1 cellular context compared by ENCODE assay signal in genomic region chr19:58546131-58546530, GRCh38.
TF ChIP-seq lines count a peak whose summit lies in the region.

No MANE protein-coding gene starts in this region.

TF ChIP-seq in liver, 16 proteins besides CTCF, POLR2A, EP300 and RAD21 (continued from another document):
- no peak for TF ChIP-seq ZBTB33 (IDR thresholded peaks at IDR 0.05)
